In genomic region chr4:95165926-95166524, GRCh38 we compare ENCODE assay signal across 9 cellular contexts.
DNase-seq lines count a peak whose midpoint lies in the region; ATAC-seq lines count a peak whose summit lies in the region.
"Had no signal": no experiment of that assay in that cellular context is flagged by ENCODE, and none has a peak within 500 bp of the region (broad histone marks: within the 10 kb centered on the region; RNA-seq: fewer than 3 reads in every experiment).

No MANE protein-coding gene starts in this region.

- peak; percentile 7 for DNase-seq in DMS79 treated with DMSO at 0.1 percent for 48 hours (lab: John Stamatoyannopoulos, UW)
- no peak for DNase-seq in DMS79 (lab: John Stamatoyannopoulos, UW)
- DNase-seq in NCI-H446 treated with DMSO at 0.1 percent for 48 hours (lab: John Stamatoyannopoulos, UW), result peak; percentile 22
- peak; percentile 75 for DNase-seq in amniotic epithelial cell (ENCODE audit: low read depth)
- no peak for DNase-seq in left cardiac atrium
- peak; percentile 31 for DNase-seq in skeletal muscle cell (ENCODE audit: low read depth)

- no peak overlapping the region for H3K4me3 ChIP-seq in skeletal muscle cell (ENCODE audit: low read depth, low read length)
- H3K4me3 ChIP-seq: BLaER1 had no signal

- intact Hi-C loops in left cardiac atrium (cut with DNase I), result no loop called here

- ATAC-seq in GM19452 (IDR thresholded peaks at IDR 0.05; ENCODE audit: unreplicated experiment) (peak; percentile 86), HG03432 (IDR thresholded peaks at IDR 0.05; ENCODE audit: unreplicated experiment) (peak; percentile 80), left cardiac atrium (peak; percentile 61 to 70)

Comparison
In these comparisons a context has a peak if more than half of its experiments do, and no peak if none do; other contexts are left out.
1. DNase-seq: peak in DMS79 treated with DMSO at 0.1 percent for 48 hours (single experiment), NCI-H446 treated with DMSO at 0.1 percent for 48 hours (single experiment), amniotic epithelial cell (single experiment) and skeletal muscle cell (single experiment); none in DMS79 (single experiment) and left cardiac atrium (single experiment).
2. Peak in every context shown above with its lines, with median percentiles within 50 percentile points of each other: ATAC-seq.